In genomic region chr4:165215761-165216593, GRCh38 we compare ENCODE assay signal across 8 cellular contexts. TPM values are rescaled to one million over a fixed set of nuclear protein-coding genes. Genes with fewer than 3 reads are reported as not detected.
A peak's percentile ranks its signal among the peaks of the same experiment; 100 is the strongest.
DNase-seq lines count a peak whose midpoint lies in the region; ATAC-seq and TF ChIP-seq lines count a peak whose summit lies in the region.
"Not testable (repeated sequence)": the region's sequence is repeated elsewhere in the genome, so short reads cannot be mapped to it uniquely, and the experiment has no call there.

No MANE protein-coding gene starts in this region.

- POLR2A ChIA-PET in T-cell (lab: Charles Lee); activated naive CD8-positive, alpha-beta T cell treated with anti-CD3 and anti-CD28 coated beads, Interleukin-2, amount 10 ng/mL, durations not matched to agents 7 days and 5 days (lab: Charles Lee): not testable (repeated sequence)

- not testable (repeated sequence) for H3K9me3 Mint-ChIP-seq in CD14-positive monocyte; T-cell; activated naive CD8-positive, alpha-beta T cell treated with anti-CD3 and anti-CD28 coated beads, Interleukin-2, amount 10 ng/mL, durations not matched to agents 7 days and 5 days; memory B cell

- not testable (repeated sequence) for TF ChIP-seq CTCF in CD14-positive monocyte (IDR thresholded peaks at IDR 0.05)

- H3K27me3 Mint-ChIP-seq in CD14-positive monocyte (ENCODE audit: low read depth in 3 of 3); T-cell; activated naive CD8-positive, alpha-beta T cell treated with anti-CD3 and anti-CD28 coated beads, Interleukin-2, amount 10 ng/mL, durations not matched to agents 7 days and 5 days; memory B cell: not testable (repeated sequence)

- intact Hi-C loops in CD14-positive monocyte (cut with micrococcal nuclease): not testable (repeated sequence)

- H3K4me1 Mint-ChIP-seq in CD14-positive monocyte (peaks cover 46% of the 10 kb centered on the region), T-cell (peaks cover 71 to 77% (median 75%) of the 10 kb centered on the region in 3 donors), memory B cell (peaks cover 32% of the 10 kb centered on the region)
- peaks cover 61% of the 10 kb centered on the region for H3K4me1 Mint-ChIP-seq in activated naive CD8-positive, alpha-beta T cell treated with anti-CD3 and anti-CD28 coated beads, Interleukin-2, amount 10 ng/mL, durations not matched to agents 7 days and 5 days

- DNase-seq in CD14-positive monocyte (ENCODE audit: low spot score); T-cell; activated naive CD8-positive, alpha-beta T cell treated with anti-CD3 and anti-CD28 coated beads, Interleukin-2, amount 10 ng/mL, durations not matched to agents 7 days and 5 days; memory B cell (ENCODE audit: low spot score in 2 of 2): not testable (repeated sequence)

- ATAC-seq in GM18909 (IDR thresholded peaks at IDR 0.05; ENCODE audit: poor library complexity, unreplicated experiment) (peak; percentile 60), GM21528 (IDR thresholded peaks at IDR 0.05; ENCODE audit: low FRiP score, unreplicated experiment) (peak; percentile 81), HG02973 (IDR thresholded peaks at IDR 0.05; ENCODE audit: unreplicated experiment) (peak; percentile 60), HG03469 (IDR thresholded peaks at IDR 0.05; ENCODE audit: unreplicated experiment) (peak; percentile 50), T-cell (replicated peaks in 1 of 4) (peak in 2 of 4 experiments; percentile 31 to 41)
- peak; percentile 21 for ATAC-seq in activated naive CD8-positive, alpha-beta T cell treated with anti-CD3 and anti-CD28 coated beads, Interleukin-2, amount 10 ng/mL, durations not matched to agents 7 days and 5 days (ENCODE audit: low read depth)
- ATAC-seq in memory B cell (ENCODE audit: low read depth): not testable (repeated sequence)

- H3K27ac Mint-ChIP-seq in CD14-positive monocyte: peak overlapping the region; percentile 33 to 86 (median 79)
- H3K27ac Mint-ChIP-seq in T-cell: peak overlapping the region; percentile 87 to 90
- peak overlapping the region; percentile 88 for H3K27ac Mint-ChIP-seq in activated naive CD8-positive, alpha-beta T cell treated with anti-CD3 and anti-CD28 coated beads, Interleukin-2, amount 10 ng/mL, durations not matched to agents 7 days and 5 days
- H3K27ac Mint-ChIP-seq in memory B cell: peak overlapping the region; percentile 8

- H3K4me3 Mint-ChIP-seq in CD14-positive monocyte, memory B cell: not testable (repeated sequence)
- peak overlapping the region in 2 of 3 donors; percentile 38 to 49 for H3K4me3 Mint-ChIP-seq in T-cell
- peak overlapping the region; percentile 50 for H3K4me3 Mint-ChIP-seq in activated naive CD8-positive, alpha-beta T cell treated with anti-CD3 and anti-CD28 coated beads, Interleukin-2, amount 10 ng/mL, durations not matched to agents 7 days and 5 days

- CTCF ChIA-PET in T-cell (lab: Charles Lee): not testable (repeated sequence)

- H3K36me3 Mint-ChIP-seq in CD14-positive monocyte (peaks cover 21 to 33% of the 10 kb centered on the region in 2 donors), T-cell (peaks cover 15% of the 10 kb centered on the region)
- H3K36me3 Mint-ChIP-seq in activated naive CD8-positive, alpha-beta T cell treated with anti-CD3 and anti-CD28 coated beads, Interleukin-2, amount 10 ng/mL, durations not matched to agents 7 days and 5 days: peaks cover 36% of the 10 kb centered on the region
- not testable (repeated sequence) for H3K36me3 Mint-ChIP-seq in memory B cell

RNA-seq across cellular contexts. Expression of gene KLHL2, which starts 8.6 kb away (rescaled TPM):
- polyA plus RNA-seq in CD14-positive monocyte: 10 to 100 TPM in 1 of 2 donors, 1 to 10 TPM in 1; 6.9 to 11.1 TPM
- total RNA-seq in T-cell: 10 to 100 TPM; 18.9 to 24.6 (median 21.1) TPM
- 10 to 100 TPM; 35.8 to 37.7 TPM for total RNA-seq in activated naive CD8-positive, alpha-beta T cell treated with anti-CD3 and anti-CD28 coated beads, Interleukin-2, amount 10 ng/mL, durations not matched to agents 7 days and 5 days

Comparison
In these comparisons a context has a peak if more than half of its experiments do, and no peak if none do; other contexts are left out.
1. H3K27ac Mint-ChIP-seq: peak in every context shown above with its lines; median percentile 88 in T-cell; 88 in activated naive CD8-positive, alpha-beta T cell treated with anti-CD3 and anti-CD28 coated beads, Interleukin-2, amount 10 ng/mL, durations not matched to agents 7 days and 5 days; 79 in CD14-positive monocyte; 8 in memory B cell.